1 cellular context compared by ENCODE assay signal in genomic region chr1:66256629-66257575, GRCh38.
TF ChIP-seq lines count a peak whose summit lies in the region.

No MANE protein-coding gene starts in this region.

TF ChIP-seq in HCT116, 20 proteins besides CTCF, POLR2A, EP300 and RAD21:
- TF ChIP-seq REST (IDR thresholded peaks at IDR 0.05; ENCODE audit: low read depth) (no peak), CBX3 (IDR thresholded peaks at IDR 0.05; ENCODE audit: low read depth) (0 out of 2 replicates have a peak, but pooled peaks have one; percentile 2), FOSL1 (IDR thresholded peaks at IDR 0.05; ENCODE audit: low read depth) (peak; percentile 15; the same call in 1 of the 2 replicates), TCF7L2 (IDR thresholded peaks at IDR 0.05; ENCODE audit: borderline replicate concordance, extremely low read depth, insufficient read depth, insufficient read length) (no peak), CEBPB (IDR thresholded peaks at IDR 0.05; ENCODE audit: low read depth) (no peak)
- TF ChIP-seq, protein P1, sequence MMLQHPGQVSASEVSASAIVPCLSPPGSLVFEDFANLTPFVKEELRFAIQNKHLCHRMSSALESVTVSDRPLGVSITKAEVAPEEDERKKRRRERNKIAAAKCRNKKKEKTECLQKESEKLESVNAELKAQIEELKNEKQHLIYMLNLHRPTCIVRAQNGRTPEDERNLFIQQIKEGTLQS (IDR thresholded peaks at IDR 0.05), result no peak
